ENCODE assay signal across 10 cellular contexts in genomic region chr2:232707076-232707475, GRCh38.
"Had no signal": no experiment of that assay in that cellular context is flagged by ENCODE, and none has a peak within 500 bp of the region (broad histone marks: within the 10 kb centered on the region; RNA-seq: fewer than 3 reads in every experiment).

No MANE protein-coding gene starts in this region.

- H3K27ac Mint-ChIP-seq: GM23338, H9, HFFc6 had no signal

- FAIRE-seq: H1 had no signal

- H3K4me2 ChIP-seq: GM23338 had no signal

- H3K4me1 Mint-ChIP-seq: GM23338, H9 had no signal

- ATAC-seq: GM23338, HCT116 had no signal

- H3K27ac ChIP-seq: GM23248 had no signal

- H2AFZ ChIP-seq: GM23248, GM23338 had no signal

- H3K9ac ChIP-seq: GM23248 had no signal

- H3K9me3 ChIP-seq: HAP-1 had no signal

- H3K4me3 Mint-ChIP-seq: GM23338, H9, HFFc6 had no signal

- H3K4me3 ChIP-seq: GM23248, GM23338, HAP-1 had no signal

- H3K9me3 Mint-ChIP-seq: GM23338, H9, HFFc6 had no signal

- DNase-seq: GM23248, GOT3, H7, H9, HCEC 1CT, HFFc6 had no signal

- H3K4me1 ChIP-seq: HAP-1 had no signal
